17 cellular contexts compared by ENCODE assay signal in the genomic region with DNA sequence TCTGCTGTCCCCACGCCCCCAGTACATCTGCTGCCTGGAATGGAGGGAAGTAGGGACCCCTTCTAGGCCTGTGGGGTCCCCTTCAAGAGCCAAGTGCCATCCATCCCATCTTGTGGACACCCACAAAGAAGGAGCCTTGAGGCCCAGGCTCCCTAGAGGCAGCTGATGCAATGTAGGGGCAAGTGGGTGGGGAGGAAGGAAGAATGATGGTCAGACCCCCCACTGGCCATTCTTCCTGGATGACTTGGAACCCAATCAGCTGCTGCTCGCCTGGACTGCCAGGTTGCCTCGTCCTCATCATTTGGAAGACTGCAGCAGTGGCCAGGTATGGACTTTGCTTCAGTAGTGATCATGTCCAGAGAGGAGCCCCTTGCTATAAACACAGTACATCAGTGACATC.
"Had no signal": no experiment of that assay in that cellular context is flagged by ENCODE, and none has a peak within 500 bp of the region (broad histone marks: within the 10 kb centered on the region; RNA-seq: fewer than 3 reads in every experiment).

No MANE protein-coding gene starts in this region.

- H3K27ac ChIP-seq: gastrocnemius medialis, heart right ventricle, left ventricle myocardium inferior, sigmoid colon, stomach, uterus, VCaP had no signal

- H3K4me3 Mint-ChIP-seq: activated CD4-positive, alpha-beta memory T cell treated with anti-CD3 and anti-CD28 coated beads, Interleukin-2, amount 10 ng/mL, durations not matched to agents 7 days and 5 days; activated naive CD4-positive, alpha-beta T cell treated with anti-CD3 and anti-CD28 coated beads for 36 hours had no signal

- H3K9me3 Mint-ChIP-seq: activated CD4-positive, alpha-beta memory T cell treated with anti-CD3 and anti-CD28 coated beads, Interleukin-2, amount 10 ng/mL, durations not matched to agents 7 days and 5 days; activated naive CD4-positive, alpha-beta T cell treated with anti-CD3 and anti-CD28 coated beads for 36 hours had no signal

- H3K36me3 ChIP-seq: adrenal gland, gastrocnemius medialis, heart right ventricle, left ventricle myocardium inferior, sigmoid colon, stomach, uterus had no signal

- H3K4me1 ChIP-seq: gastrocnemius medialis, heart right ventricle, left ventricle myocardium inferior, sigmoid colon, uterus had no signal

- H3K4me3 ChIP-seq: adrenal gland, gastrocnemius medialis, heart right ventricle, left ventricle myocardium inferior, sigmoid colon, stomach, uterus had no signal

- H3K9me3 ChIP-seq: adrenal gland, gastrocnemius medialis, heart right ventricle, left ventricle myocardium inferior, sigmoid colon, stomach, uterus had no signal

- H3K27ac Mint-ChIP-seq: activated CD4-positive, alpha-beta memory T cell treated with anti-CD3 and anti-CD28 coated beads, Interleukin-2, amount 10 ng/mL, durations not matched to agents 7 days and 5 days; activated naive CD4-positive, alpha-beta T cell treated with anti-CD3 and anti-CD28 coated beads for 36 hours had no signal

- DNase-seq: activated CD4-positive, alpha-beta memory T cell treated with anti-CD3 and anti-CD28 coated beads, Interleukin-2, amount 10 ng/mL, durations not matched to agents 7 days and 5 days; activated naive CD4-positive, alpha-beta T cell treated with anti-CD3 and anti-CD28 coated beads for 36 hours; adrenal gland; caudate nucleus; cortex of kidney; effector CD8-positive, alpha-beta T cell; gastrocnemius medialis; heart right ventricle; islet precursor cell; left ventricle myocardium inferior; sigmoid colon; stimulated activated CD4-positive, alpha-beta T cell treated with anti-CD3 and anti-CD28 coated beads, Interleukin-12 subunit alpha, Interleukin-12 subunit beta, amount 100 ng/mL, for 4 hours; stimulated activated CD8-positive, alpha-beta memory T cell treated with anti-CD3 and anti-CD28 coated beads, Interleukin-4, amount 100 ng/mL, for 48 hours; stomach; T1000; uterus had no signal

- ATAC-seq: gastrocnemius medialis, heart right ventricle had no signal

- H3K27me3 ChIP-seq: adrenal gland, gastrocnemius medialis, sigmoid colon, uterus had no signal
